ENCODE assay signal across 8 cellular contexts in the genomic region with DNA sequence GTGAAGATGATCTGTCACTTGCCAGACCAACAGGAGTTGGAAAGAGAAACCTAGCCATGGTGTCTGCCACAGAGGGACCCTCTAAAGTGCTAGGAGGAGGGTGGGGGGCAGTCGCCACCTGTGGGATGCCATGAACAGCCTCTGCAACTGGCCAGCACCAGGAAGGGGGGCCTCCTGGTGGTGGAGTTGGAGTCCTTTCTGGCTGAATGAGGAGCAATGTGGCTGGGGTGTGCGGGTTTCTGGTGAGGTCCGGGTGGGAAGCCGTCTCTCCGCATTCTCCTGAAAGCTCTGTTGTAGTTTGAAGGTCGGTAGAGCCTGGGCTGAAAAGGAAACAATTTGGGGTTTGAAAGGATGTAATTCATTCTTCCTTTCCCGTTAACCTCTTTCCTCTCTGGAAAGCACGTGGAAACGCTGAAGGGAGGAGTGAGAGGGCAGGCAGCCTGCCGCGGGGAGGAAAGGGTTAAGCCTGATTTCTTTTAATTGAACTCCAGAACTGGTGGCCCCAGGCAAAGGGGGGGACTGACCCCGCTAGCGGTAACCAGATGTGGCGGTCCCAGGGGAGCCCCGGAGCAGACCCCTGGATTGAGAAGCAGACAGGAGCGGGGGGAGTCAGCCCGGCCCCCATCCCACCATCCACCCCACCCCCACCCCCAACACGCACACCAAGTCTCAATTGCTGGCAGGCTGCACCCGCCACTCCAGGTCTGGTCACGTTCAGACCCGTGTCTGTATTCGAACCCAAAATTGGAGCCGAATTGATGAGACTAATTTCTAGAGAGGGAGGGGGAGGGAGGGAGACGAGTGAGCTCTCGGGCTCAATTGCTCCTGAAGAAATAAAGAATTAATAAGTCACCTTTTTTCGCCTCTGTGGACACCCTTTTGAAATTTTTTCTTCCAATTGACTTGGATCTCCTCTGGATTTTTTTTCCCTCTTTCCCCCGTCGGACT. TPM values are rescaled to one million over a fixed set of nuclear protein-coding genes. Genes with fewer than 3 reads are reported as not detected.
DNase-seq lines count a peak whose midpoint lies in the region; ATAC-seq and TF ChIP-seq lines count a peak whose summit lies in the region.

No MANE protein-coding gene starts in this region.

- peaks cover 35% of the 10 kb centered on the region for H3K4me1 Mint-ChIP-seq in T-helper 17 cell

- H3K36me3 Mint-ChIP-seq in T-helper 17 cell (ENCODE audit: low read depth) = peaks cover 5% of the 10 kb centered on the region

- in situ Hi-C loops in gastrocnemius medialis (cut with MboI; ENCODE audit: low sequenced_read_pairs in 4 of 4) = no loop called here

- H3K27me3 ChIP-seq in gastrocnemius medialis = peaks cover 59 to 87% (median 67%) of the 10 kb centered on the region in 3 donors

- TF ChIP-seq POLR2A in gastrocnemius medialis (IDR thresholded peaks at IDR 0.05) = no peak

- no peak for ATAC-seq in T-helper 17 cell
- ATAC-seq in gastrocnemius medialis = no peak
- ATAC-seq in HG03378 (IDR thresholded peaks at IDR 0.05; ENCODE audit: unreplicated experiment) = no peak
- ATAC-seq in GM18858 (IDR thresholded peaks at IDR 0.05; ENCODE audit: unreplicated experiment) = no peak

- TF ChIP-seq CTCF in GM12875 (IDR thresholded peaks at IDR 0.05; ENCODE audit: borderline replicate concordance, insufficient read depth, low read depth, low read length) = peak; percentile 23; the same call in 1 of the 2 replicates
- peak in 1 of 5 experiments; percentile 9 for TF ChIP-seq CTCF in gastrocnemius medialis (IDR thresholded peaks at IDR 0.05 in 4 of 5, conservative IDR thresholded peaks at IDR 0.05 in 1 of 5)

- H3K27ac Mint-ChIP-seq in T-helper 17 cell = peak overlapping the region; percentile 54

- intact Hi-C loops in gastrocnemius medialis (cut with DNase I; ENCODE audit: low total_unique reads) = loop anchor here (10.0 kb wide), 1 partner anchor 143 kb away; no protein-coding TSS in a partner anchor
- intact Hi-C loops in head of caudate nucleus (cut with DNase I) = no loop called here

- H3K4me3 Mint-ChIP-seq in T-helper 17 cell = peak overlapping the region; percentile 94

- H3K9me3 ChIP-seq in T-helper 17 cell (ENCODE audit: control insufficient read depth, low read length, poor library complexity, severe bottlenecking) = no peaks in the 10 kb centered on the region
- H3K9me3 ChIP-seq in gastrocnemius medialis = no peaks in the 10 kb centered on the region

- DNase-seq in T-helper 17 cell = no peak
- DNase-seq in germinal center (ENCODE audit: low spot score) = peak; percentile 23
- DNase-seq in gastrocnemius medialis = no peak
- DNase-seq in head of caudate nucleus = no peak
- no peak for DNase-seq in stimulated activated naive CD4-positive, alpha-beta T cell (lab: John Stamatoyannopoulos, UW)

- H3K4me1 ChIP-seq in gastrocnemius medialis = peaks cover 24 to 31% of the 10 kb centered on the region in 2 donors

- H3K27me3 Mint-ChIP-seq in T-helper 17 cell = peaks cover 20% of the 10 kb centered on the region

- peak overlapping the region; percentile 73 to 83 (median 80) for H3K27ac ChIP-seq in gastrocnemius medialis

- H3K4me3 ChIP-seq in GM12875 (ENCODE audit: low read depth, low read length) (peak overlapping the region; percentile 98), gastrocnemius medialis (peak overlapping the region; percentile 62 to 83 (median 64))

- no peaks in the 10 kb centered on the region for H3K36me3 ChIP-seq in gastrocnemius medialis

RNA-seq across cellular contexts. Expression of a gene that starts 1.8 kb away (rescaled TPM):
- total RNA-seq in T-helper 17 cell (100 to 1,000 TPM; 113 to 117 TPM), gastrocnemius medialis (10 to 100 TPM in 2 of 4 donors, 1 to 10 TPM in 2; 8.4 to 16.5 (median 10.1) TPM)

Comparison
In these comparisons a context has a peak if more than half of its experiments do, and no peak if none do; other contexts are left out.
1. RNA of a gene that starts 1.8 kb away (total RNA-seq): 113 to 117 TPM in T-helper 17 cell; 8.4 to 16.5 TPM in gastrocnemius medialis; every median in the first group is over 4 times any median in the second.